In the genomic region with DNA sequence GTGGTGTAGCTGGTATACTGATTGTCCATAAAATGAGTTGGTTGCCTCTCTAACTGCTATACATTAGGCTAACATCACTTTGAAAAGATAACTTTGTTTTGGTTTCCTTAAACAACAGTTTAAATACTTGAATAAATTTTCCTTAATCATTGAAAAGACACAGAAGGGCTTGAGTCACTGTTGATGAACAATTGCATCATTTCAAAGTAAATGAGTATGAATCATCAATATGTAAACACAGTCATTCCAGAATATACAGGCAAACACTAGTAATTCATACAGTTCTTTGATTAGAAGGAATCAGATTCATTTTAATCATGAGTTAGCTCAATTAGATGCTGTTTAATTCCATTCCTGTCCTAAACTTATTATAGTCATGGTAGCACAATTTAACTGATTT, we compare ENCODE assay signal across 1 cellular context.
TF ChIP-seq lines count a peak whose summit lies in the region.

No MANE protein-coding gene starts in this region.

TF ChIP-seq in H1, 55 proteins besides CTCF, POLR2A, EP300 and RAD21 (continued from another document):
- TF ChIP-seq, protein P1, sequence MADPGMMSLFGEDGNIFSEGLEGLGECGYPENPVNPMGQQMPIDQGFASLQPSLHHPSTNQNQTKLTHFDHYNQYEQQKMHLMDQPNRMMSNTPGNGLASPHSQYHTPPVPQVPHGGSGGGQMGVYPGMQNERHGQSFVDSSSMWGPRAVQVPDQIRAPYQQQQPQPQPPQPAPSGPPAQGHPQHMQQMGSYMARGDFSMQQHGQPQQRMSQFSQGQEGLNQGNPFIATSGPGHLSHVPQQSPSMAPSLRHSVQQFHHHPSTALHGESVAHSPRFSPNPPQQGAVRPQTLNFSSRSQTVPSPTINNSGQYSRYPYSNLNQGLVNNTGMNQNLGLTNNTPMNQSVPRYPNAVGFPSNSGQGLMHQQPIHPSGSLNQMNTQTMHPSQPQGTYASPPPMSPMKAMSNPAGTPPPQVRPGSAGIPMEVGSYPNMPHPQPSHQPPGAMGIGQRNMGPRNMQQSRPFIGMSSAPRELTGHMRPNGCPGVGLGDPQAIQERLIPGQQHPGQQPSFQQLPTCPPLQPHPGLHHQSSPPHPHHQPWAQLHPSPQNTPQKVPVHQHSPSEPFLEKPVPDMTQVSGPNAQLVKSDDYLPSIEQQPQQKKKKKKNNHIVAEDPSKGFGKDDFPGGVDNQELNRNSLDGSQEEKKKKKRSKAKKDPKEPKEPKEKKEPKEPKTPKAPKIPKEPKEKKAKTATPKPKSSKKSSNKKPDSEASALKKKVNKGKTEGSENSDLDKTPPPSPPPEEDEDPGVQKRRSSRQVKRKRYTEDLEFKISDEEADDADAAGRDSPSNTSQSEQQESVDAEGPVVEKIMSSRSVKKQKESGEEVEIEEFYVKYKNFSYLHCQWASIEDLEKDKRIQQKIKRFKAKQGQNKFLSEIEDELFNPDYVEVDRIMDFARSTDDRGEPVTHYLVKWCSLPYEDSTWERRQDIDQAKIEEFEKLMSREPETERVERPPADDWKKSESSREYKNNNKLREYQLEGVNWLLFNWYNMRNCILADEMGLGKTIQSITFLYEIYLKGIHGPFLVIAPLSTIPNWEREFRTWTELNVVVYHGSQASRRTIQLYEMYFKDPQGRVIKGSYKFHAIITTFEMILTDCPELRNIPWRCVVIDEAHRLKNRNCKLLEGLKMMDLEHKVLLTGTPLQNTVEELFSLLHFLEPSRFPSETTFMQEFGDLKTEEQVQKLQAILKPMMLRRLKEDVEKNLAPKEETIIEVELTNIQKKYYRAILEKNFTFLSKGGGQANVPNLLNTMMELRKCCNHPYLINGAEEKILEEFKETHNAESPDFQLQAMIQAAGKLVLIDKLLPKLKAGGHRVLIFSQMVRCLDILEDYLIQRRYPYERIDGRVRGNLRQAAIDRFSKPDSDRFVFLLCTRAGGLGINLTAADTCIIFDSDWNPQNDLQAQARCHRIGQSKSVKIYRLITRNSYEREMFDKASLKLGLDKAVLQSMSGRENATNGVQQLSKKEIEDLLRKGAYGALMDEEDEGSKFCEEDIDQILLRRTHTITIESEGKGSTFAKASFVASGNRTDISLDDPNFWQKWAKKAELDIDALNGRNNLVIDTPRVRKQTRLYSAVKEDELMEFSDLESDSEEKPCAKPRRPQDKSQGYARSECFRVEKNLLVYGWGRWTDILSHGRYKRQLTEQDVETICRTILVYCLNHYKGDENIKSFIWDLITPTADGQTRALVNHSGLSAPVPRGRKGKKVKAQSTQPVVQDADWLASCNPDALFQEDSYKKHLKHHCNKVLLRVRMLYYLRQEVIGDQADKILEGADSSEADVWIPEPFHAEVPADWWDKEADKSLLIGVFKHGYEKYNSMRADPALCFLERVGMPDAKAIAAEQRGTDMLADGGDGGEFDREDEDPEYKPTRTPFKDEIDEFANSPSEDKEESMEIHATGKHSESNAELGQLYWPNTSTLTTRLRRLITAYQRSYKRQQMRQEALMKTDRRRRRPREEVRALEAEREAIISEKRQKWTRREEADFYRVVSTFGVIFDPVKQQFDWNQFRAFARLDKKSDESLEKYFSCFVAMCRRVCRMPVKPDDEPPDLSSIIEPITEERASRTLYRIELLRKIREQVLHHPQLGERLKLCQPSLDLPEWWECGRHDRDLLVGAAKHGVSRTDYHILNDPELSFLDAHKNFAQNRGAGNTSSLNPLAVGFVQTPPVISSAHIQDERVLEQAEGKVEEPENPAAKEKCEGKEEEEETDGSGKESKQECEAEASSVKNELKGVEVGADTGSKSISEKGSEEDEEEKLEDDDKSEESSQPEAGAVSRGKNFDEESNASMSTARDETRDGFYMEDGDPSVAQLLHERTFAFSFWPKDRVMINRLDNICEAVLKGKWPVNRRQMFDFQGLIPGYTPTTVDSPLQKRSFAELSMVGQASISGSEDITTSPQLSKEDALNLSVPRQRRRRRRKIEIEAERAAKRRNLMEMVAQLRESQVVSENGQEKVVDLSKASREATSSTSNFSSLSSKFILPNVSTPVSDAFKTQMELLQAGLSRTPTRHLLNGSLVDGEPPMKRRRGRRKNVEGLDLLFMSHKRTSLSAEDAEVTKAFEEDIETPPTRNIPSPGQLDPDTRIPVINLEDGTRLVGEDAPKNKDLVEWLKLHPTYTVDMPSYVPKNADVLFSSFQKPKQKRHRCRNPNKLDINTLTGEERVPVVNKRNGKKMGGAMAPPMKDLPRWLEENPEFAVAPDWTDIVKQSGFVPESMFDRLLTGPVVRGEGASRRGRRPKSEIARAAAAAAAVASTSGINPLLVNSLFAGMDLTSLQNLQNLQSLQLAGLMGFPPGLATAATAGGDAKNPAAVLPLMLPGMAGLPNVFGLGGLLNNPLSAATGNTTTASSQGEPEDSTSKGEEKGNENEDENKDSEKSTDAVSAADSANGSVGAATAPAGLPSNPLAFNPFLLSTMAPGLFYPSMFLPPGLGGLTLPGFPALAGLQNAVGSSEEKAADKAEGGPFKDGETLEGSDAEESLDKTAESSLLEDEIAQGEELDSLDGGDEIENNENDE (IDR thresholded peaks at IDR 0.05; ENCODE audit: insufficient replicate concordance, low read length) = no peak
- TF ChIP-seq YY1 (IDR thresholded peaks at IDR 0.05; ENCODE audit: low read depth, low read length) (no peak), CBX5 (IDR thresholded peaks at IDR 0.05; ENCODE audit: low read depth, low read length) (no peak), GABPA (IDR thresholded peaks at IDR 0.05; ENCODE audit: borderline replicate concordance, insufficient read depth, low read length) (no peak), POLR2AphosphoS5 (IDR thresholded peaks at IDR 0.05; ENCODE audit: low read depth, low read length) (no peak), POU5F1 (IDR thresholded peaks at IDR 0.05; ENCODE audit: low read depth, low read length) (no peak), SP1 (IDR thresholded peaks at IDR 0.05; ENCODE audit: low read depth, low read length) (no peak)
